20 cellular contexts compared by ENCODE assay signal in the genomic region with DNA sequence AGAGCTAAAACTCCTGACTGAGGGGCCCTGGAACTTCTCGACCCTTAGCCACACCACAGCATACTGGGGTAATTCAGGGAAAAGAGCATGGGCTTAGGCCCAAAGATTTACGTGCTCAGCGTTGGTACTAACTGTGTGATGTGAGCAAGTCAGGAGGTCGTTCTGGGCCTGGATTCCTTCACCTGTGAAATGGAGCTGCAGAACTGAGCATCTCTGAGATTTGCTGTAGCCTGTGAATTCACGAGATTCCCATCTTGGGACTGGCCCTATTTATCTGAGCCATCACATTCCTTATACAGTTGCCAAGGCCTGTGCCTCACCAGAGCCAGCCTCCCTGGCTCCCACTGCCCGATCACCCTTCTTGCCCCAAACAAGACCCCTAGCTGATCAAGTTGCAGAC.
A peak's percentile ranks its signal among the peaks of the same experiment; 100 is the strongest.
DNase-seq lines count a peak whose midpoint lies in the region; ATAC-seq and TF ChIP-seq lines count a peak whose summit lies in the region.
"Had no signal": no experiment of that assay in that cellular context is flagged by ENCODE, and none has a peak within 500 bp of the region (broad histone marks: within the 10 kb centered on the region; RNA-seq: fewer than 3 reads in every experiment).

No MANE protein-coding gene starts in this region.

- WGBS in adipose tissue, 3 donors: 72 to 78% (median 76%) methylated on average over 6 of the region's 6 CpGs
- WGBS in neuronal stem cell (ENCODE audit: extremely low coverage in 2 of 2, insufficient read length in 2 of 2, insufficient replicate concordance in 1 of 2), 2 donors: no CpG with 5 or more reads among the region's 6 CpGs
- WGBS in tibial nerve, 2 donors: 76 to 87% methylated on average over 6 of the region's 6 CpGs
- WGBS in esophagus squamous epithelium, 2 donors: 62 to 78% methylated on average over 4 to 6 of the region's 6 CpGs

- H3K4me3 Mint-ChIP-seq in glutamatergic neuron (ENCODE audit: unreplicated experiment): no peak overlapping the region
- H3K4me3 Mint-ChIP-seq: activated CD4-positive, alpha-beta memory T cell treated with anti-CD3 and anti-CD28 coated beads for 36 hours; central memory CD8-positive, alpha-beta T cell; stimulated activated naive CD8-positive, alpha-beta T cell treated with anti-CD3 and anti-CD28 coated beads, Interleukin-15, Interleukin-2, amounts not matched to agents 100 ng/mL and 50 ng/mL, for 24 hours had no signal

- TF ChIP-seq CTCF in glutamatergic neuron (IDR thresholded peaks at IDR 0.05; ENCODE audit: partially characterized antibody, unreplicated experiment) (no peak), tibial nerve (IDR thresholded peaks at IDR 0.05) (no peak), esophagus squamous epithelium (IDR thresholded peaks at IDR 0.05) (no peak)

- peaks cover 2% of the 10 kb centered on the region for H3K27me3 Mint-ChIP-seq in glutamatergic neuron (ENCODE audit: unreplicated experiment)
- H3K27me3 Mint-ChIP-seq: activated CD4-positive, alpha-beta memory T cell treated with anti-CD3 and anti-CD28 coated beads for 36 hours; stimulated activated naive CD8-positive, alpha-beta T cell treated with anti-CD3 and anti-CD28 coated beads, Interleukin-15, Interleukin-2, amounts not matched to agents 100 ng/mL and 50 ng/mL, for 24 hours had no signal

- H3K4me2 ChIP-seq in neuronal stem cell (ENCODE audit: insufficient read depth, low read length, poor library complexity, severe bottlenecking): no peak overlapping the region

- no peak overlapping the region for H4K8ac ChIP-seq in neuronal stem cell (ENCODE audit: low read depth, low read length)

- H3K4ac ChIP-seq in neuronal stem cell (ENCODE audit: low read length): no peak overlapping the region

- TF ChIP-seq EP300 in tibial nerve (IDR thresholded peaks at IDR 0.05): no peak

- no peak overlapping the region for H2BK12ac ChIP-seq in neuronal stem cell (ENCODE audit: low read length)

- H3K4me1 Mint-ChIP-seq in glutamatergic neuron (ENCODE audit: low read depth, unreplicated experiment): peaks cover 35% of the 10 kb centered on the region
- H3K4me1 Mint-ChIP-seq: central memory CD8-positive, alpha-beta T cell had no signal

- intact Hi-C loops in esophagus squamous epithelium (cut with DNase I): no loop called here

- H3K36me3 ChIP-seq in neuronal stem cell (replicated peaks in 1 of 2; ENCODE audit: control insufficient read depth in 2 of 2, insufficient read depth in 2 of 2, low read length in 2 of 2) (no peaks in the 10 kb centered on the region), tibial nerve (no peaks in the 10 kb centered on the region), esophagus squamous epithelium (no peaks in the 10 kb centered on the region)

- no peaks in the 10 kb centered on the region for H3K79me1 ChIP-seq in neuronal stem cell (ENCODE audit: low read depth, low read length)

- H3K4me3 ChIP-seq in neuronal stem cell (ENCODE audit: low read length in 2 of 2): no peak overlapping the region
- H3K4me3 ChIP-seq in tibial nerve: no peak overlapping the region
- H3K4me3 ChIP-seq in esophagus squamous epithelium: no peak overlapping the region

- H3K27ac ChIP-seq in adipose tissue (ENCODE audit: low read depth, low read length) (peak overlapping the region; percentile 52), neuronal stem cell (replicated peaks; ENCODE audit: low read length) (no peak overlapping the region), tibial nerve (peak overlapping the region in 3 of 4 donors; percentile 1 to 84 (median 77)), esophagus squamous epithelium (peak overlapping the region in 2 of 4 donors; percentile 18 to 74)

- peak overlapping the region; percentile 20 for H3K18ac ChIP-seq in neuronal stem cell (ENCODE audit: low read length)

- H3K36me3 Mint-ChIP-seq in glutamatergic neuron (ENCODE audit: unreplicated experiment): no peaks in the 10 kb centered on the region
- H3K36me3 Mint-ChIP-seq: activated CD4-positive, alpha-beta memory T cell treated with anti-CD3 and anti-CD28 coated beads for 36 hours had no signal

- no peak for ATAC-seq in activated CD4-positive, CD25-positive, alpha-beta regulatory T cell treated with anti-CD3 and anti-CD28 coated beads, Interleukin-2, amount 50 U/mL, for 24 hours

- no peak overlapping the region for H3K9ac ChIP-seq in neuronal stem cell (ENCODE audit: low read depth, low read length, poor library complexity)

- no peak overlapping the region for H2AK5ac ChIP-seq in neuronal stem cell (ENCODE audit: low read depth, low read length)

- no peak overlapping the region for H3K14ac ChIP-seq in neuronal stem cell (ENCODE audit: low read length)

- no peak overlapping the region for H3K23ac ChIP-seq in neuronal stem cell (ENCODE audit: low read depth, low read length, poor library complexity)

- H3K9me3 ChIP-seq in neuronal stem cell (replicated peaks in 1 of 2; ENCODE audit: control insufficient read depth in 2 of 2, insufficient read depth in 1 of 2, low read depth in 1 of 2, low read length in 2 of 2) (no peaks in the 10 kb centered on the region), tibial nerve (no peaks in the 10 kb centered on the region), esophagus squamous epithelium (no peaks in the 10 kb centered on the region)
- H3K9me3 ChIP-seq: Caco-2 had no signal

- H3K4me1 ChIP-seq in neuronal stem cell (ENCODE audit: control insufficient read depth in 2 of 2, insufficient read depth in 1 of 2, low read depth in 1 of 2, low read length in 2 of 2): peaks cover 35 to 36% of the 10 kb centered on the region in 2 donors
- peaks cover 0 to 42% (median 26%) of the 10 kb centered on the region in 4 donors for H3K4me1 ChIP-seq in tibial nerve
- H3K4me1 ChIP-seq in esophagus squamous epithelium: peaks cover 6 to 38% (median 13%) of the 10 kb centered on the region in 3 donors
- H3K4me1 ChIP-seq: Caco-2 had no signal

- no peak overlapping the region for H2BK15ac ChIP-seq in neuronal stem cell (ENCODE audit: low read length)

- no peak overlapping the region for H4K91ac ChIP-seq in neuronal stem cell (ENCODE audit: low read depth, low read length, poor library complexity)

- TF ChIP-seq POLR2A in tibial nerve (IDR thresholded peaks at IDR 0.05) (no peak), esophagus squamous epithelium (IDR thresholded peaks at IDR 0.05) (no peak)

- no peak overlapping the region for H2AFZ ChIP-seq in neuronal stem cell (ENCODE audit: low read length)

- no peak overlapping the region for H2BK5ac ChIP-seq in neuronal stem cell (ENCODE audit: low read length)

- peaks cover 2% of the 10 kb centered on the region for H3K9me3 Mint-ChIP-seq in glutamatergic neuron (ENCODE audit: unreplicated experiment)
- H3K9me3 Mint-ChIP-seq: activated CD4-positive, alpha-beta memory T cell treated with anti-CD3 and anti-CD28 coated beads for 36 hours; central memory CD8-positive, alpha-beta T cell; stimulated activated naive CD8-positive, alpha-beta T cell treated with anti-CD3 and anti-CD28 coated beads, Interleukin-15, Interleukin-2, amounts not matched to agents 100 ng/mL and 50 ng/mL, for 24 hours had no signal

- no peak for DNase-seq in glutamatergic neuron
- no peak for DNase-seq in neuronal stem cell (ENCODE audit: low spot score)
- DNase-seq in tibial nerve (ENCODE audit: low spot score in 2 of 2): no peak
- no peak for DNase-seq in HT-29 (ENCODE audit: low spot score)
- DNase-seq in iPS-NIHi7 (ENCODE audit: extremely low spot score): no peak
- DNase-seq in esophagus squamous epithelium (lab: John Stamatoyannopoulos, UW): no peak
- DNase-seq: activated CD4-positive, alpha-beta memory T cell treated with anti-CD3 and anti-CD28 coated beads for 36 hours; activated naive CD4-positive, alpha-beta T cell; Caco-2; EL; erythroblast; HCEC 1CT; NCI-H1092; NCI-H2029; NCI-H446; T-helper 2 cell had no signal

- no peaks in the 10 kb centered on the region for H3K27me3 ChIP-seq in neuronal stem cell (ENCODE audit: control insufficient read depth in 3 of 3, insufficient read depth in 3 of 3, low read depth in 1 of 3, low read length in 3 of 3)
- H3K27me3 ChIP-seq in tibial nerve: no peaks in the 10 kb centered on the region
- no peaks in the 10 kb centered on the region for H3K27me3 ChIP-seq in esophagus squamous epithelium

- H2BK120ac ChIP-seq in neuronal stem cell (ENCODE audit: low read depth, low read length): no peak overlapping the region

- H3K27ac Mint-ChIP-seq in glutamatergic neuron (ENCODE audit: unreplicated experiment): peak overlapping the region; percentile 11
- H3K27ac Mint-ChIP-seq: activated CD4-positive, alpha-beta memory T cell treated with anti-CD3 and anti-CD28 coated beads for 36 hours; stimulated activated naive CD8-positive, alpha-beta T cell treated with anti-CD3 and anti-CD28 coated beads, Interleukin-15, Interleukin-2, amounts not matched to agents 100 ng/mL and 50 ng/mL, for 24 hours had no signal
